Comparison of ENCODE assay signal across 8 cellular contexts in genomic region chr4:10100734-10101216, GRCh38. TPM values are rescaled to one million over a fixed set of nuclear protein-coding genes. Genes with fewer than 3 reads are reported as not detected.
A peak's percentile ranks its signal among the peaks of the same experiment; 100 is the strongest.
DNase-seq lines count a peak whose midpoint lies in the region; ATAC-seq and FAIRE-seq lines count a peak whose summit lies in the region.
"Had no signal": no experiment of that assay in that cellular context is flagged by ENCODE, and none has a peak within 500 bp of the region (broad histone marks: within the 10 kb centered on the region; RNA-seq: fewer than 3 reads in every experiment).

No MANE protein-coding gene starts in this region.

- peak overlapping the region; percentile 93 for H3K27ac Mint-ChIP-seq in activated T-helper 1 cell treated with anti-CD3 and anti-CD28 coated beads, Interleukin-12 subunit alpha, Interleukin-12 subunit beta, Interleukin-2, Interleukin-4 antibody, amounts not matched to agents 30 ng/mL and 10 ng/mL and 1 ng/mL, durations not matched to agents 14 hours and 24 hours and 36 hours
- peak overlapping the region; percentile 77 for H3K27ac Mint-ChIP-seq in stimulated activated naive B cell treated with anti-CD40 and anti-IgM and Interleukin-4, amounts not matched to agents 10 μg/mL and 1 μg/mL and 100 μg/mL, for 72 hours

- intact Hi-C loops in activated T-helper 1 cell treated with anti-CD3 and anti-CD28 coated beads, Interleukin-12 subunit alpha, Interleukin-12 subunit beta, Interleukin-2, Interleukin-4 antibody, amounts not matched to agents 30 ng/mL and 10 ng/mL and 1 ng/mL, durations not matched to agents 14 hours and 24 hours and 36 hours (cut with micrococcal nuclease), result loop anchor here (10.0 kb wide), 1 partner anchor 336 kb away; no protein-coding TSS in a partner anchor
- intact Hi-C loops in left cardiac atrium (cut with DNase I), result no loop called here

- DNase-seq in KBM-7 (peak; percentile 55), left cardiac atrium (peak; percentile 58), GOT3 (lab: John Stamatoyannopoulos, UW) (no peak), NCI-H187 treated with DMSO at 0.1 percent for 48 hours (lab: John Stamatoyannopoulos, UW) (no peak), urothelium cell line (ENCODE audit: low spot score) (no peak)
- DNase-seq in activated T-helper 1 cell treated with anti-CD3 and anti-CD28 coated beads, Interleukin-12 subunit alpha, Interleukin-12 subunit beta, Interleukin-2, Interleukin-4 antibody, amounts not matched to agents 30 ng/mL and 10 ng/mL and 1 ng/mL, durations not matched to agents 14 hours and 24 hours and 36 hours (ENCODE audit: low spot score), result no peak
- DNase-seq in stimulated activated naive B cell treated with anti-CD40 and anti-IgM and Interleukin-4, amounts not matched to agents 10 μg/mL and 1 μg/mL and 100 μg/mL, for 72 hours, result no peak
- DNase-seq: SHP77 had no signal

- FAIRE-seq in urothelium cell line (lab: Jason Lieb, UNC), result no peak

- ATAC-seq in left cardiac atrium, result no peak
- no peak for ATAC-seq in stimulated activated naive B cell treated with anti-CD40 and anti-IgM and Interleukin-4, amounts not matched to agents 10 μg/mL and 1 μg/mL and 100 μg/mL, for 72 hours (replicated peaks)

- peaks cover 99% of the 10 kb centered on the region for H3K4me1 Mint-ChIP-seq in activated T-helper 1 cell treated with anti-CD3 and anti-CD28 coated beads, Interleukin-12 subunit alpha, Interleukin-12 subunit beta, Interleukin-2, Interleukin-4 antibody, amounts not matched to agents 30 ng/mL and 10 ng/mL and 1 ng/mL, durations not matched to agents 14 hours and 24 hours and 36 hours (ENCODE audit: low read depth)
- H3K4me1 Mint-ChIP-seq in stimulated activated naive B cell treated with anti-CD40 and anti-IgM and Interleukin-4, amounts not matched to agents 10 μg/mL and 1 μg/mL and 100 μg/mL, for 72 hours, result peaks cover 69 to 94% of the 10 kb centered on the region in 2 donors

- no peaks in the 10 kb centered on the region for H3K27me3 Mint-ChIP-seq in activated T-helper 1 cell treated with anti-CD3 and anti-CD28 coated beads, Interleukin-12 subunit alpha, Interleukin-12 subunit beta, Interleukin-2, Interleukin-4 antibody, amounts not matched to agents 30 ng/mL and 10 ng/mL and 1 ng/mL, durations not matched to agents 14 hours and 24 hours and 36 hours (ENCODE audit: insufficient read depth)
- no peaks in the 10 kb centered on the region for H3K27me3 Mint-ChIP-seq in stimulated activated naive B cell treated with anti-CD40 and anti-IgM and Interleukin-4, amounts not matched to agents 10 μg/mL and 1 μg/mL and 100 μg/mL, for 72 hours

- in situ Hi-C loops in KBM-7 (cut with MboI; ENCODE audit: low pct_unique_long_range_greater_than_20kb, low sequenced_read_pairs), result no loop called here

- peaks cover 80% of the 10 kb centered on the region for H3K36me3 Mint-ChIP-seq in activated T-helper 1 cell treated with anti-CD3 and anti-CD28 coated beads, Interleukin-12 subunit alpha, Interleukin-12 subunit beta, Interleukin-2, Interleukin-4 antibody, amounts not matched to agents 30 ng/mL and 10 ng/mL and 1 ng/mL, durations not matched to agents 14 hours and 24 hours and 36 hours (ENCODE audit: low read depth)
- H3K36me3 Mint-ChIP-seq in stimulated activated naive B cell treated with anti-CD40 and anti-IgM and Interleukin-4, amounts not matched to agents 10 μg/mL and 1 μg/mL and 100 μg/mL, for 72 hours, result peaks cover 66 to 85% of the 10 kb centered on the region in 2 donors

- H3K4me3 Mint-ChIP-seq in activated T-helper 1 cell treated with anti-CD3 and anti-CD28 coated beads, Interleukin-12 subunit alpha, Interleukin-12 subunit beta, Interleukin-2, Interleukin-4 antibody, amounts not matched to agents 30 ng/mL and 10 ng/mL and 1 ng/mL, durations not matched to agents 14 hours and 24 hours and 36 hours, result peak overlapping the region; percentile 70
- peak overlapping the region; percentile 23 to 26 for H3K4me3 Mint-ChIP-seq in stimulated activated naive B cell treated with anti-CD40 and anti-IgM and Interleukin-4, amounts not matched to agents 10 μg/mL and 1 μg/mL and 100 μg/mL, for 72 hours

- no peaks in the 10 kb centered on the region for H3K9me3 Mint-ChIP-seq in activated T-helper 1 cell treated with anti-CD3 and anti-CD28 coated beads, Interleukin-12 subunit alpha, Interleukin-12 subunit beta, Interleukin-2, Interleukin-4 antibody, amounts not matched to agents 30 ng/mL and 10 ng/mL and 1 ng/mL, durations not matched to agents 14 hours and 24 hours and 36 hours
- no peaks in the 10 kb centered on the region for H3K9me3 Mint-ChIP-seq in stimulated activated naive B cell treated with anti-CD40 and anti-IgM and Interleukin-4, amounts not matched to agents 10 μg/mL and 1 μg/mL and 100 μg/mL, for 72 hours

RNA-seq across cellular contexts. Expression of gene WDR1, which starts 15.8 kb away (rescaled TPM):
- 449 and 453 TPM in 2 replicates for total RNA-seq in activated T-helper 1 cell treated with anti-CD3 and anti-CD28 coated beads, Interleukin-12 subunit alpha, Interleukin-12 subunit beta, Interleukin-2, Interleukin-4 antibody, amounts not matched to agents 30 ng/mL and 10 ng/mL and 1 ng/mL, durations not matched to agents 14 hours and 24 hours and 36 hours
- total RNA-seq in left cardiac atrium, result 100 to 1,000 TPM; 206 to 267 TPM

Comparison
In these comparisons a context has a peak if more than half of its experiments do, and no peak if none do; other contexts are left out.
1. DNase-seq: peak in KBM-7 (single experiment) and left cardiac atrium (single experiment); none in activated T-helper 1 cell treated with anti-CD3 and anti-CD28 coated beads, Interleukin-12 subunit alpha, Interleukin-12 subunit beta, Interleukin-2, Interleukin-4 antibody, amounts not matched to agents 30 ng/mL and 10 ng/mL and 1 ng/mL, durations not matched to agents 14 hours and 24 hours and 36 hours (single experiment), stimulated activated naive B cell treated with anti-CD40 and anti-IgM and Interleukin-4, amounts not matched to agents 10 μg/mL and 1 μg/mL and 100 μg/mL, for 72 hours (single experiment), GOT3 (single experiment), NCI-H187 treated with DMSO at 0.1 percent for 48 hours (single experiment) and urothelium cell line (single experiment).